ENCODE assay signal across 1 cellular context in the genomic region with DNA sequence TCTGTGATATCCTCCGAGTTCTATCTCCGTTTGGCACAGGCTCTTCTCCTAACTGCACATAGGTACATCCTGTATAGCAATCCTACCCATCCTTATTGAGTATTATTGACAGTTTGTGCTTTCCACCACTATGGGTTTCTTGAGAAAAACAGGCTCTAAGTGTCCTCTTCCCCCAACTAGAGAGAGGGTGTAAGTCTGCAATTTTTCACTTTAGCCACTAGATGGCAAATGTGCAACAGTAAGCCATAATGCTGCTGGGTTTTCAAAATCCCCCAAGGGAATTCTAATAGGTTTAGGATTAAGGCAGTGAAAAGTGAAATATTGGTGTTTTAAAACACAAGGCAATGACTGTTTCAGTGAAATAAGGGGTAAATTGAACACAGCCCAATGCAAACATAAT.
TF ChIP-seq lines count a peak whose summit lies in the region.

No MANE protein-coding gene starts in this region.

TF ChIP-seq in WTC11, 78 proteins besides CTCF, POLR2A, EP300 and RAD21 (continued from another document):
- TF ChIP-seq, protein P1, sequence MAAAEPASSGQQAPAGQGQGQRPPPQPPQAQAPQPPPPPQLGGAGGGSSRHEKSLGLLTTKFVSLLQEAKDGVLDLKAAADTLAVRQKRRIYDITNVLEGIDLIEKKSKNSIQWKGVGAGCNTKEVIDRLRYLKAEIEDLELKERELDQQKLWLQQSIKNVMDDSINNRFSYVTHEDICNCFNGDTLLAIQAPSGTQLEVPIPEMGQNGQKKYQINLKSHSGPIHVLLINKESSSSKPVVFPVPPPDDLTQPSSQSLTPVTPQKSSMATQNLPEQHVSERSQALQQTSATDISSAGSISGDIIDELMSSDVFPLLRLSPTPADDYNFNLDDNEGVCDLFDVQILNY (CRISPR knock-in tag; IDR thresholded peaks at IDR 0.05), result no peak
- TF ChIP-seq CREM (CRISPR knock-in tag; IDR thresholded peaks at IDR 0.05) (no peak), NR3C1 (CRISPR knock-in tag; conservative IDR thresholded peaks at IDR 0.05; ENCODE audit: low read depth) (no peak)
